ENCODE assay signal across 8 cellular contexts in the genomic region with DNA sequence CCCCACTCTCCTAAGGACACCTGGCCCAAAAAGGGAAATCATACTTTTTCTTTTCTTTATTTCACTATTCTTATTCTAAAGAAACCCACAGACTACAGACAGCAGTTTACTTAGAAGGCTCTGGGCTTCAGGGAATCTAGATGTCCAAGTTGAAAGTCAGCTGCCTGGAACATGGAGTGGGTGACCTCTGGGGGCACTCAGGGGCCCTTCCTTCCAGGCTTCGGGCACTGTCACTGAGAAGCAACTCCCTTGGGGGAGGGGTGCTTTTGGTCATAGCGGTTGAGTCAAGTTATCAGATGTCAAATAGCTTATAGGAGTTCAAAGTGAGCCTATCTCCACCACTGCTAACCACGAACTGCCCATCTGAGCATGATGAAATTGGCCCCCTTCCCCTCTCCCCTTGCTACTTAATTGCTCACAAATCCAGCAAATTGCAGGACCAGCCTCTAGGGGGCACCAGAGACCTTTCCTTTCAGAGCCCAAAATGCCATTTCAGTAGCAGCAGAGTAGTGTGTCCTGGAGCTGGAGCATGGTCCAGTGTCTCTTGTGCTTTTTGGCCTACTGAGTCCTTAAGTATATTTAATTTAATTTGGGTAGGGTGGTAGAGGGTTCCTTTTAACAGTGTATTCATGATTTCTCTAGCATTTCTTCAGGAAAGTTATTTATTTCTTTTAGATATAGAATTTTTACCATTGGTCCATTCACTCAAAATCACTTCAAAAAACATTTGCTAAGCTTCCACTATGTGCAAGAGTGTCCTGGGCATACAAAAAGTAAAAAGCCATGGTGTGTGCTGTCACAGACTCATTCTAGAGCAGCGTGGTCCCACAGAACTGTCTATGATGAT.
DNase-seq lines count a peak whose midpoint lies in the region; ATAC-seq and TF ChIP-seq lines count a peak whose summit lies in the region.

No MANE protein-coding gene starts in this region.

- no peak for ATAC-seq in CD4-positive, alpha-beta T cell (ENCODE audit: poor library complexity)
- ATAC-seq in GM21515 (IDR thresholded peaks at IDR 0.05; ENCODE audit: unreplicated experiment), result peak; percentile 71
- ATAC-seq in gastrocnemius medialis, result peak; percentile 66 to 90
- no peak for ATAC-seq in GM21576 (IDR thresholded peaks at IDR 0.05; ENCODE audit: unreplicated experiment)

- CTCF ChIA-PET in CD4-positive, alpha-beta T cell (lab: Charles Lee), result interaction anchor here (0.9 to 1.0 kb wide), 2 partner anchors 8 to 538 kb away, joined by 3 to 4 read pairs; no protein-coding TSS in a partner anchor

- POLR2A ChIA-PET in CD4-positive, alpha-beta T cell (lab: Charles Lee), result no interaction called here

- intact Hi-C loops in CD4-positive, alpha-beta T cell (cut with DNase I, micrococcal nuclease), result loop anchor here (1.0 to 5.0 kb wide), 3 partner anchors 467 to 538 kb away; no protein-coding TSS in a partner anchor
- intact Hi-C loops in gastrocnemius medialis (cut with DNase I; ENCODE audit: low total_unique reads), result loop anchor here (2.0 kb wide), 1 partner anchor 467 kb away; no protein-coding TSS in a partner anchor

- DNase-seq in CD4-positive, alpha-beta T cell, result peak; percentile 19 to 62 (median 42)
- peak; percentile 47 for DNase-seq in NCI-H1105 treated with DMSO at 0.1 percent for 48 hours (lab: John Stamatoyannopoulos, UW)
- DNase-seq in T-helper 9 cell, result peak; percentile 50
- DNase-seq in astrocyte of the cerebellum (ENCODE audit: low read depth), result peak; percentile 80
- DNase-seq in hippocampal formation (lab: John Stamatoyannopoulos, UW), result peak; percentile 65 to 74
- DNase-seq in gastrocnemius medialis, result peak; percentile 42 to 73

- no peaks in the 10 kb centered on the region for H3K36me3 Mint-ChIP-seq in CD4-positive, alpha-beta T cell (ENCODE audit: low read depth)

- H3K4me3 ChIP-seq in astrocyte of the cerebellum (ENCODE audit: low read depth, low read length) (no peak overlapping the region), gastrocnemius medialis (no peak overlapping the region)

- in situ Hi-C loops in astrocyte of the cerebellum (cut with HindIII; ENCODE audit: low sequenced_read_pairs) (loop anchor here (25.0 kb wide), 1 partner anchor 463 kb away; the partner anchor contains the start of gene KCNMA1), gastrocnemius medialis (cut with MboI; ENCODE audit: low sequenced_read_pairs in 4 of 4) (loop anchor here (5.0 to 25.0 kb wide), 5 partner anchors 213 to 473 kb away; no protein-coding TSS in a partner anchor)

- no peak for TF ChIP-seq POLR2A in gastrocnemius medialis (IDR thresholded peaks at IDR 0.05)

- no peak overlapping the region for H3K27ac Mint-ChIP-seq in CD4-positive, alpha-beta T cell

- H3K27me3 Mint-ChIP-seq in CD4-positive, alpha-beta T cell, result peaks cover 27% of the 10 kb centered on the region

- H3K4me1 Mint-ChIP-seq in CD4-positive, alpha-beta T cell (ENCODE audit: low read depth), result no peaks in the 10 kb centered on the region

- no peaks in the 10 kb centered on the region for H3K9me3 Mint-ChIP-seq in CD4-positive, alpha-beta T cell

- no peaks in the 10 kb centered on the region for H3K36me3 ChIP-seq in gastrocnemius medialis

- no peaks in the 10 kb centered on the region for H3K27me3 ChIP-seq in CD4-positive, alpha-beta T cell (ENCODE audit: control insufficient read depth, insufficient read depth, low read length)
- no peaks in the 10 kb centered on the region for H3K27me3 ChIP-seq in gastrocnemius medialis

- no peak overlapping the region for H3K4me3 Mint-ChIP-seq in CD4-positive, alpha-beta T cell

- peaks cover 6 to 8% of the 10 kb centered on the region in 2 donors for H3K4me1 ChIP-seq in gastrocnemius medialis

- H3K27ac ChIP-seq in CD4-positive, alpha-beta T cell (ENCODE audit: low read depth, low read length), result no peak overlapping the region
- H3K27ac ChIP-seq in gastrocnemius medialis, result no peak overlapping the region

- TF ChIP-seq CTCF in CD4-positive, alpha-beta T cell (IDR thresholded peaks at IDR 0.05), result peak; percentile 88
- TF ChIP-seq CTCF in astrocyte of the cerebellum (IDR thresholded peaks at IDR 0.05; ENCODE audit: low read depth, low read length, missing control alignments) (peak; percentile 85), gastrocnemius medialis (IDR thresholded peaks at IDR 0.05 in 4 of 5, conservative IDR thresholded peaks at IDR 0.05 in 1 of 5) (peak; percentile 88 to 94 (median 89))

- no peaks in the 10 kb centered on the region for H3K9me3 ChIP-seq in CD4-positive, alpha-beta T cell (ENCODE audit: control insufficient read depth, low read length)
- H3K9me3 ChIP-seq in gastrocnemius medialis, result no peaks in the 10 kb centered on the region

Comparison
In these comparisons a context has a peak if more than half of its experiments do, and no peak if none do; other contexts are left out.
1. ATAC-seq: peak in GM21515 (single experiment) and gastrocnemius medialis (2 of 2); none in CD4-positive, alpha-beta T cell (single experiment) and GM21576 (single experiment).
2. Peak in every context shown above with its lines, with median percentiles within 50 percentile points of each other: DNase-seq and CTCF ChIP-seq.